Comparison of ENCODE assay signal across 19 cellular contexts in genomic region chr6:45155341-45155894, GRCh38.
A peak's percentile ranks its signal among the peaks of the same experiment; 100 is the strongest.
DNase-seq lines count a peak whose midpoint lies in the region; ATAC-seq, FAIRE-seq and TF ChIP-seq lines count a peak whose summit lies in the region.
"Had no signal": no experiment of that assay in that cellular context is flagged by ENCODE, and none has a peak within 500 bp of the region (broad histone marks: within the 10 kb centered on the region; RNA-seq: fewer than 3 reads in every experiment).

No MANE protein-coding gene starts in this region.

- H3K4me2 ChIP-seq in neuronal stem cell (ENCODE audit: insufficient read depth, low read length, poor library complexity, severe bottlenecking) = no peak overlapping the region
- H3K4me2 ChIP-seq: A549 had no signal

- no peak overlapping the region for H3K14ac ChIP-seq in neuronal stem cell (ENCODE audit: low read length)

- no peaks in the 10 kb centered on the region for H3K36me3 ChIP-seq in neuronal stem cell (replicated peaks in 1 of 2; ENCODE audit: control insufficient read depth in 2 of 2, insufficient read depth in 2 of 2, low read length in 2 of 2)
- H3K36me3 ChIP-seq: BLaER1 treated with 17β-estradiol and CSF1 and Interleukin-3, amounts not matched to agents 10 nM and 100 nM; MG63 had no signal

- no peak overlapping the region for H2BK15ac ChIP-seq in neuronal stem cell (ENCODE audit: low read length)

- H3K4ac ChIP-seq in neuronal stem cell (ENCODE audit: low read length) = no peak overlapping the region

- no peaks in the 10 kb centered on the region for H3K4me1 ChIP-seq in neuronal stem cell (ENCODE audit: control insufficient read depth in 2 of 2, insufficient read depth in 1 of 2, low read depth in 1 of 2, low read length in 2 of 2)
- H3K4me1 ChIP-seq: A549 had no signal

- H3K36me3 Mint-ChIP-seq in activated CD8-positive, alpha-beta memory T cell treated with anti-CD3 and anti-CD28 coated beads, Interleukin-2, amount 10 ng/mL, durations not matched to agents 7 days and 5 days = peaks cover 27% of the 10 kb centered on the region
- peaks cover 21% of the 10 kb centered on the region for H3K36me3 Mint-ChIP-seq in activated CD8-positive, alpha-beta T cell treated with anti-CD3 and anti-CD28 coated beads, Interleukin-2, amount 10 ng/mL, durations not matched to agents 7 days and 5 days (ENCODE audit: low read depth)
- no peaks in the 10 kb centered on the region for H3K36me3 Mint-ChIP-seq in endothelial cell (ENCODE audit: low read depth, unreplicated experiment)
- peaks cover 3% of the 10 kb centered on the region for H3K36me3 Mint-ChIP-seq in T-cell

- no peaks in the 10 kb centered on the region for H3K79me1 ChIP-seq in neuronal stem cell (ENCODE audit: low read depth, low read length)

- peak; percentile 27 for FAIRE-seq in GM12892 (lab: Jason Lieb, UNC)
- FAIRE-seq: A549 had no signal

- no peak overlapping the region for H3K18ac ChIP-seq in neuronal stem cell (ENCODE audit: low read length)

- H3K27me3 Mint-ChIP-seq in activated CD8-positive, alpha-beta memory T cell treated with anti-CD3 and anti-CD28 coated beads, Interleukin-2, amount 10 ng/mL, durations not matched to agents 7 days and 5 days = no peaks in the 10 kb centered on the region
- H3K27me3 Mint-ChIP-seq in activated CD8-positive, alpha-beta T cell treated with anti-CD3 and anti-CD28 coated beads, Interleukin-2, amount 10 ng/mL, durations not matched to agents 7 days and 5 days (ENCODE audit: low read depth) = no peaks in the 10 kb centered on the region
- H3K27me3 Mint-ChIP-seq in endothelial cell (ENCODE audit: unreplicated experiment) (peaks cover 1% of the 10 kb centered on the region), T-cell (no peaks in the 10 kb centered on the region)

- no peak for TF ChIP-seq CTCF in endothelial cell (IDR thresholded peaks at IDR 0.05; ENCODE audit: unreplicated experiment)

- H3K23ac ChIP-seq in neuronal stem cell (ENCODE audit: low read depth, low read length, poor library complexity) = no peak overlapping the region

- no peak overlapping the region for H2BK5ac ChIP-seq in neuronal stem cell (ENCODE audit: low read length)

- no peak for TF ChIP-seq POLR2A in GM12892 (IDR thresholded peaks at IDR 0.05; ENCODE audit: low read depth, low read length)

- H3K27ac ChIP-seq in neuronal stem cell (replicated peaks; ENCODE audit: low read length) = no peak overlapping the region
- H3K27ac ChIP-seq: A549; BLaER1 treated with 17β-estradiol and CSF1 and Interleukin-3, amounts not matched to agents 10 nM and 100 nM had no signal

- no peak overlapping the region for H3K4me3 Mint-ChIP-seq in activated CD8-positive, alpha-beta memory T cell treated with anti-CD3 and anti-CD28 coated beads, Interleukin-2, amount 10 ng/mL, durations not matched to agents 7 days and 5 days
- no peak overlapping the region for H3K4me3 Mint-ChIP-seq in activated CD8-positive, alpha-beta T cell treated with anti-CD3 and anti-CD28 coated beads, Interleukin-2, amount 10 ng/mL, durations not matched to agents 7 days and 5 days
- H3K4me3 Mint-ChIP-seq in endothelial cell (ENCODE audit: unreplicated experiment) (no peak overlapping the region), T-cell (no peak overlapping the region)

- H3K27me3 ChIP-seq in neuronal stem cell (ENCODE audit: control insufficient read depth in 3 of 3, insufficient read depth in 3 of 3, low read depth in 1 of 3, low read length in 3 of 3) = no peaks in the 10 kb centered on the region
- H3K27me3 ChIP-seq: BLaER1 treated with 17β-estradiol and CSF1 and Interleukin-3, amounts not matched to agents 10 nM and 100 nM; MG63 had no signal

- H3K27ac Mint-ChIP-seq in activated CD8-positive, alpha-beta memory T cell treated with anti-CD3 and anti-CD28 coated beads, Interleukin-2, amount 10 ng/mL, durations not matched to agents 7 days and 5 days = peak overlapping the region; percentile 59
- H3K27ac Mint-ChIP-seq in activated CD8-positive, alpha-beta T cell treated with anti-CD3 and anti-CD28 coated beads, Interleukin-2, amount 10 ng/mL, durations not matched to agents 7 days and 5 days = peak overlapping the region; percentile 72
- H3K27ac Mint-ChIP-seq in endothelial cell (ENCODE audit: unreplicated experiment) (peak overlapping the region; percentile 4), T-cell (peak overlapping the region in 1 of 2 donors; percentile 28)

- no CpG with 5 or more reads among the region's 2 CpGs for WGBS in neuronal stem cell (ENCODE audit: extremely low coverage in 2 of 2, insufficient read length in 2 of 2, insufficient replicate concordance in 1 of 2), 2 donors

- no peak for ATAC-seq in activated CD8-positive, alpha-beta memory T cell treated with anti-CD3 and anti-CD28 coated beads, Interleukin-2, amount 10 ng/mL, durations not matched to agents 7 days and 5 days
- no peak for ATAC-seq in activated CD8-positive, alpha-beta T cell treated with anti-CD3 and anti-CD28 coated beads, Interleukin-2, amount 10 ng/mL, durations not matched to agents 7 days and 5 days
- ATAC-seq in T-cell (replicated peaks in 1 of 4) = no peak
- ATAC-seq: A549, Panc1, Right ventricle myocardium inferior had no signal

- CTCF ChIA-PET in activated CD8-positive, alpha-beta memory T cell treated with anti-CD3 and anti-CD28 coated beads, Interleukin-2, amount 10 ng/mL, durations not matched to agents 7 days and 5 days (lab: Charles Lee) = interaction anchor here (0.9 to 1.1 kb wide), 3 partner anchors 11 to 775 kb away, joined by 3 read pairs; no protein-coding TSS in a partner anchor
- CTCF ChIA-PET in activated CD8-positive, alpha-beta T cell treated with anti-CD3 and anti-CD28 coated beads, Interleukin-2, amount 10 ng/mL, durations not matched to agents 7 days and 5 days (lab: Charles Lee) = interaction anchor here (0.6 to 2.4 kb wide), 14 partner anchors 9 to 525 kb away, joined by 3 to 8 read pairs (median 3); no protein-coding TSS in a partner anchor
- CTCF ChIA-PET in T-cell (lab: Charles Lee) = no interaction called here

- DNase-seq in activated CD8-positive, alpha-beta memory T cell treated with anti-CD3 and anti-CD28 coated beads, Interleukin-2, amount 10 ng/mL, durations not matched to agents 7 days and 5 days = no peak
- no peak for DNase-seq in activated CD8-positive, alpha-beta memory T cell treated with anti-CD3 and anti-CD28 coated beads, Interleukin-2, amount 50 U/mL, for 48 hours
- DNase-seq in GM12892 (ENCODE audit: insufficient read length) = no peak
- DNase-seq in activated CD8-positive, alpha-beta T cell treated with anti-CD3 and anti-CD28 coated beads, Interleukin-2, amount 10 ng/mL, durations not matched to agents 7 days and 5 days = no peak
- no peak for DNase-seq in endothelial cell (ENCODE audit: low spot score)
- no peak for DNase-seq in T-cell
- DNase-seq in stimulated activated CD4-positive, alpha-beta T cell treated with anti-CD3 and anti-CD28 coated beads, Interleukin-4, amount 100 ng/mL, for 24 hours = no peak
- no peak for DNase-seq in neuronal stem cell (ENCODE audit: low spot score)
- DNase-seq: DMS 273 treated with DMSO at 0.1 percent for 48 hours, GF-D8, KBM-7, MG63, NCI-H1092, NCI-H1694, NCI-H524 had no signal

- H3K9me3 Mint-ChIP-seq in activated CD8-positive, alpha-beta memory T cell treated with anti-CD3 and anti-CD28 coated beads, Interleukin-2, amount 10 ng/mL, durations not matched to agents 7 days and 5 days (ENCODE audit: low read depth) = peaks cover 5% of the 10 kb centered on the region
- peaks cover 15% of the 10 kb centered on the region for H3K9me3 Mint-ChIP-seq in activated CD8-positive, alpha-beta T cell treated with anti-CD3 and anti-CD28 coated beads, Interleukin-2, amount 10 ng/mL, durations not matched to agents 7 days and 5 days (ENCODE audit: insufficient read depth)
- H3K9me3 Mint-ChIP-seq in endothelial cell (ENCODE audit: unreplicated experiment) (no peaks in the 10 kb centered on the region), T-cell (no peaks in the 10 kb centered on the region)

- H2BK12ac ChIP-seq in neuronal stem cell (ENCODE audit: low read length) = no peak overlapping the region

- H4K8ac ChIP-seq in neuronal stem cell (ENCODE audit: low read depth, low read length) = no peak overlapping the region

- no peaks in the 10 kb centered on the region for H3K9me3 ChIP-seq in neuronal stem cell (replicated peaks in 1 of 2; ENCODE audit: control insufficient read depth in 2 of 2, insufficient read depth in 1 of 2, low read depth in 1 of 2, low read length in 2 of 2)
- H3K9me3 ChIP-seq: A549; BLaER1 treated with 17β-estradiol and CSF1 and Interleukin-3, amounts not matched to agents 10 nM and 100 nM; MG63 had no signal

- no peak overlapping the region for H2AK5ac ChIP-seq in neuronal stem cell (ENCODE audit: low read depth, low read length)

- H3K4me3 ChIP-seq in neuronal stem cell (ENCODE audit: low read length in 2 of 2) = no peak overlapping the region
- H3K4me3 ChIP-seq: A549; BLaER1 treated with 17β-estradiol and CSF1 and Interleukin-3, amounts not matched to agents 10 nM and 100 nM; MG63 had no signal

- no peak overlapping the region for H2BK120ac ChIP-seq in neuronal stem cell (ENCODE audit: low read depth, low read length)

- H3K4me1 Mint-ChIP-seq in activated CD8-positive, alpha-beta memory T cell treated with anti-CD3 and anti-CD28 coated beads, Interleukin-2, amount 10 ng/mL, durations not matched to agents 7 days and 5 days = peaks cover 18% of the 10 kb centered on the region
- peaks cover 27% of the 10 kb centered on the region for H3K4me1 Mint-ChIP-seq in activated CD8-positive, alpha-beta T cell treated with anti-CD3 and anti-CD28 coated beads, Interleukin-2, amount 10 ng/mL, durations not matched to agents 7 days and 5 days (ENCODE audit: low read depth)
- H3K4me1 Mint-ChIP-seq in endothelial cell (ENCODE audit: unreplicated experiment) (peaks cover 14% of the 10 kb centered on the region), T-cell (peaks cover 18 to 32% (median 25%) of the 10 kb centered on the region in 3 donors)

- H3K9ac ChIP-seq in neuronal stem cell (ENCODE audit: low read depth, low read length, poor library complexity) = no peak overlapping the region
- H3K9ac ChIP-seq: BLaER1 treated with 17β-estradiol and CSF1 and Interleukin-3, amounts not matched to agents 10 nM and 100 nM had no signal

- POLR2A ChIA-PET in activated CD8-positive, alpha-beta T cell treated with anti-CD3 and anti-CD28 coated beads, Interleukin-2, amount 10 ng/mL, durations not matched to agents 7 days and 5 days (lab: Charles Lee) = interaction anchor here (0.6 to 1.2 kb wide), 4 partner anchors 101 to 579 kb away, joined by 3 to 5 read pairs (median 4); no protein-coding TSS in a partner anchor
- POLR2A ChIA-PET in T-cell (lab: Charles Lee) = no interaction called here

- H4K91ac ChIP-seq in neuronal stem cell (ENCODE audit: low read depth, low read length, poor library complexity) = no peak overlapping the region

- no peak overlapping the region for H2AFZ ChIP-seq in neuronal stem cell (ENCODE audit: low read length)

Comparison
In these comparisons a context has a peak if more than half of its experiments do, and no peak if none do; other contexts are left out.
1. CTCF ChIA-PET loops: an anchor here in activated CD8-positive, alpha-beta memory T cell treated with anti-CD3 and anti-CD28 coated beads, Interleukin-2, amount 10 ng/mL, durations not matched to agents 7 days and 5 days (0.9 to 1.1 kb wide) and activated CD8-positive, alpha-beta T cell treated with anti-CD3 and anti-CD28 coated beads, Interleukin-2, amount 10 ng/mL, durations not matched to agents 7 days and 5 days (0.6 to 2.4 kb wide); none called in T-cell.